In the genomic region with DNA sequence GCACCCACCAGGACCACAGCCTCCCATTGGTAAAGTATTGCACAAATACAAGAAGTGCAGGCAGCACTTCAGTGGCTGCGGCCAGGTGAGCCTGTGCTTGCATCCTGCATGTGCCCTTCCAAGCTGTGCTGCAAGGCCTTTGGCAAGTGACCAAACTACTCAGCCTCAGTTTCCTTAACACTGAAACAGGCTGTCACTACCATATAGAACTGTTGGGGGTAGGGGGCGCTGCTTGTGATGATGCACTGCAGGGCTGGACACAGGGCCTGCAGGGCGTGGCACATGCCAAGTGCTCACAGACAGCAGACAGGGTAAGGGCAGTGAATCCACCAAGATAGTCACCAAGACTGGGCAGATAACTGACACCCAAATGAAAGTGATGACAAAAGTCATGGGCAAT, we compare ENCODE assay signal across 1 cellular context.
TF ChIP-seq lines count a peak whose summit lies in the region.

No MANE protein-coding gene starts in this region.

TF ChIP-seq in GM23338, 12 proteins besides CTCF, POLR2A, EP300 and RAD21:
- TF ChIP-seq, protein P1, sequence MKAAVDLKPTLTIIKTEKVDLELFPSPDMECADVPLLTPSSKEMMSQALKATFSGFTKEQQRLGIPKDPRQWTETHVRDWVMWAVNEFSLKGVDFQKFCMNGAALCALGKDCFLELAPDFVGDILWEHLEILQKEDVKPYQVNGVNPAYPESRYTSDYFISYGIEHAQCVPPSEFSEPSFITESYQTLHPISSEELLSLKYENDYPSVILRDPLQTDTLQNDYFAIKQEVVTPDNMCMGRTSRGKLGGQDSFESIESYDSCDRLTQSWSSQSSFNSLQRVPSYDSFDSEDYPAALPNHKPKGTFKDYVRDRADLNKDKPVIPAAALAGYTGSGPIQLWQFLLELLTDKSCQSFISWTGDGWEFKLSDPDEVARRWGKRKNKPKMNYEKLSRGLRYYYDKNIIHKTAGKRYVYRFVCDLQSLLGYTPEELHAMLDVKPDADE (IDR thresholded peaks at IDR 0.05): no peak
- TF ChIP-seq POLR2AphosphoS5 (IDR thresholded peaks at IDR 0.05; ENCODE audit: low read depth): no peak
- no peak for TF ChIP-seq REST (IDR thresholded peaks at IDR 0.05; ENCODE audit: unreplicated experiment)
- no peak for TF ChIP-seq ZNF462 (CRISPR knock-in tag; IDR thresholded peaks at IDR 0.05)
- TF ChIP-seq ZNF114 (CRISPR knock-in tag; IDR thresholded peaks at IDR 0.05): no peak
- no peak for TF ChIP-seq NANOG (IDR thresholded peaks at IDR 0.05; ENCODE audit: borderline replicate concordance)
- no peak for TF ChIP-seq STAT1 (IDR thresholded peaks at IDR 0.05; ENCODE audit: unreplicated experiment)
- no peak for TF ChIP-seq ZNF331 (CRISPR knock-in tag; IDR thresholded peaks at IDR 0.05; ENCODE audit: low read depth)
- TF ChIP-seq EZH2 (IDR thresholded peaks at IDR 0.05; ENCODE audit: low read depth, unreplicated experiment): no peak
- no peak for TF ChIP-seq CREB1 (CRISPR knock-in tag; IDR thresholded peaks at IDR 0.05; ENCODE audit: low read depth)
- no peak for TF ChIP-seq JUNB (IDR thresholded peaks at IDR 0.05; ENCODE audit: unreplicated experiment)
- TF ChIP-seq EZH2phosphoT487 (IDR thresholded peaks at IDR 0.05; ENCODE audit: unreplicated experiment): no peak
